1 cellular context compared by ENCODE assay signal in genomic region chr16:82639263-82639662, GRCh38.
TF ChIP-seq lines count a peak whose summit lies in the region.

No MANE protein-coding gene starts in this region.

TF ChIP-seq in endothelial cell of umbilical vein, 7 proteins besides CTCF, POLR2A, EP300 and RAD21 (continued from another document):
- no peak for TF ChIP-seq POLR2AphosphoS5 (IDR thresholded peaks at IDR 0.05; ENCODE audit: insufficient read depth, low read depth, low read length)
